9 cellular contexts compared by ENCODE assay signal in the genomic region with DNA sequence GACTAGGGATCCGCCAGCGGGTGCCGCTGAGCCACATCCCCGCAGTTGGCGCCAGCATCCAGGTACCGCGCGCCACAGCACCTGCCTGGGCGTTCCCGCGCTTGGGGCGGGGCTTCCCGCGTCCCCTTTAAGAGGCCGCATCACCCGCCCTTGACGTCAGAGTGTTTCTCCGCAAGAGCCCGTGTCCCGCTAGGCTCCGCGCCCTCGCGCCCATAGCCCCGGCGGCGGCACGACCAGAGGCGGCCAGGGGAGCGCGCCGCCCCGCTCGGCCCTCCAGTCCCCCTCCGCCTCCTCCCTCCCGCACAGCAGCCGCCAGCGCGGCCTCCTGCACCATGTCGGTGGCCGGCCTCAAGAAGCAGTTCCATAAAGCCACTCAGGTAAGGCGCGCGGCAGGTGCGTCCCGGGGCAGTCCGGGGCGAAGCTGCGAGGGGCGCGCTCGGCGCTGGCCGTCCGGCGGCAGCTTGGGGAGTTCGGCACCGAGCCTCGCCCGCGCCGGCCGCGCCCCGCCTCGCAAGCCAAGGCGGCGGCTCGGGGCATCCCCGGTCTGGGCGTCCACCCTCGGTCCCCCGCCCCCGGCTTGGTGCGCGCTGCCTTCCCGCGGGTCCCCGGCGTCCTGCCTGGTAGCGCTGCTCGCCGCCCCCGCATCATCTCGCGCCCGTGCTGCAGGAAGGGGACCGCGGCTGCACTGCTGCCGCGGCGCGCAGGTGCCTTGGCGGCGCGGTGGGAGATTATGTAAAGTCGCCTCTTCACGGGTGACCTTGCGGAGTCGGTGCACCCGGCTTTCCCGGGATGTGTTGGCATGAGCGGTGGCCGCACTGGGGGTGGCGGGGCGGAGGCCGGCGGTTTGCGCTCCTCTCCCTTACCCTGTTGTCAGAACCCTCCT. TPM values are rescaled to one million over a fixed set of nuclear protein-coding genes. Genes with fewer than 3 reads are reported as not detected.
DNase-seq lines count a peak whose midpoint lies in the region; ATAC-seq, FAIRE-seq and TF ChIP-seq lines count a peak whose summit lies in the region.
"Had no signal": no experiment of that assay in that cellular context is flagged by ENCODE, and none has a peak within 500 bp of the region (broad histone marks: within the 10 kb centered on the region; RNA-seq: fewer than 3 reads in every experiment).

A gene (plus strand): TSS at position 156 of the 883 bp plus-strand sequence.

- peaks cover 3% of the 10 kb centered on the region for H3K36me3 Mint-ChIP-seq in activated CD4-positive, alpha-beta T cell treated with anti-CD3 and anti-CD28 coated beads, Interleukin-2, amount 10 ng/mL, durations not matched to agents 7 days and 5 days (ENCODE audit: low read depth)
- H3K36me3 Mint-ChIP-seq: CD4-positive, CD25-positive, alpha-beta regulatory T cell had no signal

- dilution Hi-C loops in endothelial cell of umbilical vein (cut with MboI; ENCODE audit: extremely low pct_ligation_motif_present, low sequenced_read_pairs), result no loop called here

- no peak for FAIRE-seq in endothelial cell of umbilical vein (lab: Jason Lieb, UNC)

- no TSS peak for BruUV-seq in endothelial cell of umbilical vein (replicated peaks; lab: Mats Ljungman, UMichigan)

- H3K4me3 Mint-ChIP-seq in activated CD4-positive, alpha-beta T cell treated with anti-CD3 and anti-CD28 coated beads, Interleukin-2, amount 10 ng/mL, durations not matched to agents 7 days and 5 days, result peak within 1 kb of the TSS; percentile 34

- TF ChIP-seq CTCF in Peyer's patch (IDR thresholded peaks at IDR 0.05) (no peak), endothelial cell of umbilical vein (IDR thresholded peaks at IDR 0.05; ENCODE audit: extremely low read depth in 1 of 2, insufficient read depth in 1 of 2, low read depth in 1 of 2, low read length in 2 of 2) (no peak), upper lobe of left lung (IDR thresholded peaks at IDR 0.05) (peak in 1 of 6 experiments; percentile 5)

- H3K9me3 ChIP-seq in Peyer's patch (no peaks in the 10 kb centered on the region), endothelial cell of umbilical vein (replicated peaks; ENCODE audit: control insufficient read depth, insufficient read depth, low read length) (no peaks in the 10 kb centered on the region), mesodermal cell (ENCODE audit: control insufficient read depth, low read length) (no peaks in the 10 kb centered on the region), upper lobe of left lung (no peaks in the 10 kb centered on the region)

- peaks cover 0 to 5% of the 10 kb centered on the region in 2 donors for H3K27me3 ChIP-seq in Peyer's patch
- H3K27me3 ChIP-seq in endothelial cell of umbilical vein (ENCODE audit: control insufficient read depth in 2 of 2, insufficient read depth in 2 of 2, low read length in 2 of 2), result peaks cover 29 to 40% of the 10 kb centered on the region in 2 experiments
- H3K27me3 ChIP-seq in upper lobe of left lung, result peaks cover 0 to 13% (median 6%) of the 10 kb centered on the region in 4 donors

- no peaks in the 10 kb centered on the region for H4K20me1 ChIP-seq in endothelial cell of umbilical vein (replicated peaks; ENCODE audit: control insufficient read depth, extremely low read depth, insufficient read depth, low read length)

- H2AFZ ChIP-seq in endothelial cell of umbilical vein (ENCODE audit: low read depth, low read length), result peak within 1 kb of the TSS; percentile 78

- H3K9me3 Mint-ChIP-seq in activated CD4-positive, alpha-beta T cell treated with anti-CD3 and anti-CD28 coated beads, Interleukin-2, amount 10 ng/mL, durations not matched to agents 7 days and 5 days, result no peaks in the 10 kb centered on the region

- TF ChIP-seq EP300 in upper lobe of left lung (IDR thresholded peaks at IDR 0.05), result no peak

- peak; percentile 12 for DNase-seq in activated CD4-positive, alpha-beta T cell treated with anti-CD3 and anti-CD28 coated beads, Interleukin-2, amount 10 ng/mL, durations not matched to agents 7 days and 5 days
- no peak for DNase-seq in activated CD4-positive, alpha-beta T cell treated with anti-CD3 and anti-CD28 coated beads for 4 hours
- peak in 2 of 3 donors; percentile 54 to 64 for DNase-seq in Peyer's patch
- DNase-seq in endothelial cell of umbilical vein (ENCODE audit: low read depth, low spot score), result no peak
- peak; percentile 39 to 90 for DNase-seq in upper lobe of left lung

- POLR2A ChIA-PET in activated CD4-positive, alpha-beta T cell treated with anti-CD3 and anti-CD28 coated beads, Interleukin-2, amount 10 ng/mL, durations not matched to agents 7 days and 5 days (lab: Charles Lee), result no interaction called here
- POLR2A ChIA-PET in endothelial cell of umbilical vein (lab: Charles Lee), result no interaction called here

- intact Hi-C loops in endothelial cell of umbilical vein (cut with micrococcal nuclease), result no loop called here

- TF ChIP-seq POLR2A in Peyer's patch (IDR thresholded peaks at IDR 0.05) (no peak), endothelial cell of umbilical vein (IDR thresholded peaks at IDR 0.05; ENCODE audit: low read depth, low read length) (no peak), upper lobe of left lung (IDR thresholded peaks at IDR 0.05) (peak in 3 of 4 donors; percentile 14 to 35 (median 23))

- ATAC-seq in HG03460 (IDR thresholded peaks at IDR 0.05; ENCODE audit: unreplicated experiment) (peak; percentile 73), upper lobe of left lung (ENCODE audit: low FRiP score in 2 of 2) (peak; percentile 69 to 75), GM18520 (IDR thresholded peaks at IDR 0.05; ENCODE audit: unreplicated experiment) (no peak)

- H3K9ac ChIP-seq in endothelial cell of umbilical vein (replicated peaks; ENCODE audit: extremely low read depth, insufficient read depth, low read length), result no peak within 1 kb of the TSS

- peaks cover 23% of the 10 kb centered on the region for H3K27me3 Mint-ChIP-seq in activated CD4-positive, alpha-beta T cell treated with anti-CD3 and anti-CD28 coated beads, Interleukin-2, amount 10 ng/mL, durations not matched to agents 7 days and 5 days

- H3K27ac ChIP-seq in Peyer's patch (no peak within 1 kb of the TSS), endothelial cell of umbilical vein (ENCODE audit: insufficient read depth, low read depth, low read length) (no peak within 1 kb of the TSS), mesodermal cell (ENCODE audit: low read depth, low read length, severe bottlenecking) (no peak within 1 kb of the TSS), upper lobe of left lung (no peak within 1 kb of the TSS)

- CTCF ChIA-PET in activated CD4-positive, alpha-beta T cell treated with anti-CD3 and anti-CD28 coated beads, Interleukin-2, amount 10 ng/mL, durations not matched to agents 7 days and 5 days (lab: Charles Lee), result no interaction called here
- CTCF ChIA-PET in endothelial cell of umbilical vein (lab: Charles Lee), result no interaction called here

- peak within 1 kb of the TSS in 3 of 4 donors; percentile 20 to 55 (median 54) for H3K4me3 ChIP-seq in Peyer's patch
- peak within 1 kb of the TSS; percentile 0 to 39 (median 35) for H3K4me3 ChIP-seq in endothelial cell of umbilical vein (replicated peaks in 1 of 3; ENCODE audit: insufficient read depth in 1 of 3, low read depth in 1 of 3, low read length in 3 of 3)
- H3K4me3 ChIP-seq in mesodermal cell (ENCODE audit: extremely low read depth, insufficient read depth, low read length, poor library complexity, severe bottlenecking), result peak within 1 kb of the TSS; percentile 33
- peak within 1 kb of the TSS; percentile 10 to 58 (median 48) for H3K4me3 ChIP-seq in upper lobe of left lung

- no peaks in the 10 kb centered on the region for H3K79me2 ChIP-seq in endothelial cell of umbilical vein (ENCODE audit: control insufficient read depth, insufficient read depth, low read length)

- 0 to 2% methylated on average over 43 to 84 of the region's 109 CpGs for WGBS in mesodermal cell (ENCODE audit: insufficient coverage in 2 of 2), 2 experiments
- WGBS in upper lobe of left lung, 2 donors, result 2 to 3% methylated on average over 13 to 53 of the region's 109 CpGs

- no peaks in the 10 kb centered on the region for H3K36me3 ChIP-seq in Peyer's patch
- no peaks in the 10 kb centered on the region for H3K36me3 ChIP-seq in endothelial cell of umbilical vein (ENCODE audit: control insufficient read depth in 2 of 2, extremely low read depth in 1 of 2, insufficient read depth in 2 of 2, low read length in 2 of 2)
- no peaks in the 10 kb centered on the region for H3K36me3 ChIP-seq in mesodermal cell (ENCODE audit: control insufficient read depth, insufficient read depth, low read length)
- H3K36me3 ChIP-seq in upper lobe of left lung, result no peaks in the 10 kb centered on the region

- H3K27ac Mint-ChIP-seq in activated CD4-positive, alpha-beta T cell treated with anti-CD3 and anti-CD28 coated beads, Interleukin-2, amount 10 ng/mL, durations not matched to agents 7 days and 5 days, result no peak within 1 kb of the TSS
- H3K27ac Mint-ChIP-seq: CD4-positive, CD25-positive, alpha-beta regulatory T cell had no signal

- H3K9me1 ChIP-seq in endothelial cell of umbilical vein (replicated peaks; ENCODE audit: control insufficient read depth, extremely low read depth, insufficient read depth, low read length), result no peaks in the 10 kb centered on the region

- peak within 1 kb of the TSS; percentile 62 for H3K4me2 ChIP-seq in endothelial cell of umbilical vein (ENCODE audit: insufficient read depth, low read length)

- peaks cover 4% of the 10 kb centered on the region for H3K4me1 Mint-ChIP-seq in activated CD4-positive, alpha-beta T cell treated with anti-CD3 and anti-CD28 coated beads, Interleukin-2, amount 10 ng/mL, durations not matched to agents 7 days and 5 days

- H3K4me1 ChIP-seq in Peyer's patch, result peaks cover 0 to 12% (median 3%) of the 10 kb centered on the region in 4 donors
- H3K4me1 ChIP-seq in endothelial cell of umbilical vein (ENCODE audit: control insufficient read depth, extremely low read depth, insufficient read depth, low read length), result peaks cover 11% of the 10 kb centered on the region
- H3K4me1 ChIP-seq in mesodermal cell (ENCODE audit: control insufficient read depth, insufficient read depth, low read length, poor library complexity, severe bottlenecking), result peaks cover 7% of the 10 kb centered on the region
- peaks cover 7 to 17% (median 11%) of the 10 kb centered on the region in 4 donors for H3K4me1 ChIP-seq in upper lobe of left lung

RNA-seq across cellular contexts. Expression of the gene that starts here (rescaled TPM):
- not detected for total RNA-seq in activated CD4-positive, alpha-beta T cell treated with anti-CD3 and anti-CD28 coated beads, Interleukin-2, amount 10 ng/mL, durations not matched to agents 7 days and 5 days
- total RNA-seq in Peyer's patch (under 1 TPM in 1 of 4 donors, not detected in 3; 0.67 TPM), endothelial cell of umbilical vein (0.16 TPM in 1 of 2 replicates, not detected in the other), upper lobe of left lung (1 to 10 TPM in 4 of 6 donors, under 1 TPM in 2; 0.67 to 4.1 (median 1.3) TPM)
- 0.08 and 0.12 TPM in 2 replicates for polyA plus RNA-seq in endothelial cell of umbilical vein
- polyA plus RNA-seq in endothelial cell of umbilical vein (2011; cell fraction: cytosol; rRNA removed), result 0.04 and 0.06 TPM in 2 replicates
- 0.10 and 0.11 TPM in 2 replicates for polyA plus RNA-seq in endothelial cell of umbilical vein (2011; cell fraction: nucleus; rRNA removed)
- polyA plus RNA-seq in endothelial cell of umbilical vein (2012), result 0.23 TPM in 1 of 2 replicates, not detected in the other
- polyA minus RNA-seq in endothelial cell of umbilical vein, result 0.13 TPM in 1 of 2 replicates, not detected in the other
- 36.7 TPM for polyA minus RNA-seq in endothelial cell of umbilical vein (2011; cell fraction: cytosol; rRNA and poly(A)+ RNA removed)
- 0.14 TPM in 1 of 2 replicates, not detected in the other for polyA minus RNA-seq in endothelial cell of umbilical vein (2011; cell fraction: nucleus; rRNA and poly(A)+ RNA removed)
- polyA plus RNA-seq in mesodermal cell (2013, experiment 1 of 2), result 0.44 TPM
- polyA plus RNA-seq in mesodermal cell (2013, experiment 2 of 2), result 0.40 TPM
- total RNA-seq: CD4-positive, CD25-positive, alpha-beta regulatory T cell had no signal
- polyA plus RNA-seq: CD4-positive, CD25-positive, alpha-beta regulatory T cell had no signal

Comparison
In these comparisons a context has a peak if more than half of its experiments do, and no peak if none do; other contexts are left out.
1. Peak in DNase-seq in activated CD4-positive, alpha-beta T cell treated with anti-CD3 and anti-CD28 coated beads, Interleukin-2, amount 10 ng/mL, durations not matched to agents 7 days and 5 days; RNA of the gene not detected or under 1 TPM.
2. Peak in DNase-seq and H3K4me3 ChIP-seq in Peyer's patch; RNA of the gene not detected or under 1 TPM.
3. DNase-seq: peak in upper lobe of left lung (2 of 2); none in activated CD4-positive, alpha-beta T cell treated with anti-CD3 and anti-CD28 coated beads for 4 hours (0 of 2) and endothelial cell of umbilical vein (single experiment).
4. POLR2A ChIP-seq: peak in upper lobe of left lung (3 of 4); none in Peyer's patch (0 of 2) and endothelial cell of umbilical vein (single experiment).
5. Peak in every context shown above with its lines, with median percentiles within 50 percentile points of each other: H3K4me3 ChIP-seq.